ENCODE assay signal across 8 cellular contexts in genomic region chr2:172698041-172698863, GRCh38. TPM values are rescaled to one million over a fixed set of nuclear protein-coding genes. Genes with fewer than 3 reads are reported as not detected.
A peak's percentile ranks its signal among the peaks of the same experiment; 100 is the strongest.
DNase-seq lines count a peak whose midpoint lies in the region; ATAC-seq and TF ChIP-seq lines count a peak whose summit lies in the region.

No MANE protein-coding gene starts in this region.

- no peaks in the 10 kb centered on the region for H3K4me1 Mint-ChIP-seq in stimulated activated memory B cell treated with anti-CD40 and anti-IgM and Interleukin-4, amounts not matched to agents 10 μg/mL and 1 μg/mL and 100 μg/mL, for 72 hours

- no peaks in the 10 kb centered on the region for H3K36me3 Mint-ChIP-seq in stimulated activated memory B cell treated with anti-CD40 and anti-IgM and Interleukin-4, amounts not matched to agents 10 μg/mL and 1 μg/mL and 100 μg/mL, for 72 hours

- H3K27ac Mint-ChIP-seq in stimulated activated memory B cell treated with anti-CD40 and anti-IgM and Interleukin-4, amounts not matched to agents 10 μg/mL and 1 μg/mL and 100 μg/mL, for 72 hours: no peak overlapping the region

- peaks cover 8% of the 10 kb centered on the region for H3K27me3 Mint-ChIP-seq in stimulated activated memory B cell treated with anti-CD40 and anti-IgM and Interleukin-4, amounts not matched to agents 10 μg/mL and 1 μg/mL and 100 μg/mL, for 72 hours

- peaks cover 5% of the 10 kb centered on the region for H3K9me3 Mint-ChIP-seq in stimulated activated memory B cell treated with anti-CD40 and anti-IgM and Interleukin-4, amounts not matched to agents 10 μg/mL and 1 μg/mL and 100 μg/mL, for 72 hours

- peak; percentile 80 for ATAC-seq in GM21717 (IDR thresholded peaks at IDR 0.05; ENCODE audit: unreplicated experiment)
- ATAC-seq in stimulated activated memory B cell treated with anti-CD40 and anti-IgM and Interleukin-4, amounts not matched to agents 10 μg/mL and 1 μg/mL and 100 μg/mL, for 72 hours: peak; percentile 68

- H3K4me3 ChIP-seq in astrocyte of the spinal cord (ENCODE audit: low read depth, low read length): no peak overlapping the region

- no peak for TF ChIP-seq CTCF in astrocyte of the spinal cord (IDR thresholded peaks at IDR 0.05; ENCODE audit: low read depth, low read length)

- no peak overlapping the region for H3K4me3 Mint-ChIP-seq in stimulated activated memory B cell treated with anti-CD40 and anti-IgM and Interleukin-4, amounts not matched to agents 10 μg/mL and 1 μg/mL and 100 μg/mL, for 72 hours

- peak; percentile 97 for DNase-seq in ELR (ENCODE audit: low read depth)
- peak; percentile 84 for DNase-seq in LHCN-M2 (ENCODE audit: low read depth)
- peak; percentile 93 for DNase-seq in astrocyte of the spinal cord (ENCODE audit: low read depth, low spot score)
- no peak for DNase-seq in NCI-H1048 (lab: John Stamatoyannopoulos, UW)
- no peak for DNase-seq in NCI-H146 treated with DMSO at 0.1 percent for 48 hours (lab: John Stamatoyannopoulos, UW; ENCODE audit: unreplicated experiment)
- no peak for DNase-seq in NCI-H524 (lab: John Stamatoyannopoulos, UW)

- in situ Hi-C loops in astrocyte of the spinal cord (cut with HindIII; ENCODE audit: low sequenced_read_pairs): no loop called here

RNA-seq across cellular contexts. Expression of gene RAPGEF4, which starts 37.4 kb away (rescaled TPM):
- total RNA-seq in LHCN-M2 (2014; rRNA removed): 0.23 and 0.26 TPM in 2 replicates
- polyA plus RNA-seq in LHCN-M2 (2012): 0.05 TPM

Comparison
In these comparisons a context has a peak if more than half of its experiments do, and no peak if none do; other contexts are left out.
1. DNase-seq: peak in ELR (single experiment), LHCN-M2 (single experiment) and astrocyte of the spinal cord (single experiment); none in NCI-H1048 (single experiment), NCI-H146 treated with DMSO at 0.1 percent for 48 hours (single experiment) and NCI-H524 (0 of 2).